23 cellular contexts compared by ENCODE assay signal in the genomic region with DNA sequence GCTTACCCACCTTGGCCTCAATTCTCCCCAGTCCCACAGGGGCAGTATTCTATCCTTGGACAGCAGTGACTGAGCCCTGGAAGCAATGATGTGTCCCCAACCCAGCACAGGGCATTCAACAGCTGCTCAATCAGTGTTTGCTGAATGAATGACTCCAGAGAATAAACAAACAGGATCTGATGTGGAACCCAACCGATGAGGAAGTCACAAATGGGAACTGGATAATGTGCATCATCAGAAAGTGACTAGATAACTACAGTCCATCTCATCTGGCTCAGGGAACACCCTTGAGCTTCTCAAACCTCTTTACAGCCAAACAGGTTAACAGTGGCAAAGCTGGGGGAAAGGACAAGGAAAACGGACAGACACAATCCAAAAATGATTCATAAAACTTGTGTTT.
"Had no signal": no experiment of that assay in that cellular context is flagged by ENCODE, and none has a peak within 500 bp of the region (broad histone marks: within the 10 kb centered on the region; RNA-seq: fewer than 3 reads in every experiment).

No MANE protein-coding gene starts in this region.

- H3K4me3 Mint-ChIP-seq: activated CD4-positive, alpha-beta memory T cell treated with anti-CD3 and anti-CD28 coated beads, Interleukin-2, amount 10 ng/mL, durations not matched to agents 7 days and 5 days; activated CD4-positive, alpha-beta T cell treated with anti-CD3 and anti-CD28 coated beads for 36 hours; activated T-helper 1 cell treated with anti-CD3 and anti-CD28 coated beads, Interleukin-12 subunit alpha, Interleukin-12 subunit beta, Interleukin-2, Interleukin-4 antibody, amounts not matched to agents 30 ng/mL and 10 ng/mL and 1 ng/mL, durations not matched to agents 14 hours and 24 hours and 36 hours; naive B cell; T-helper 2 cell treated with Interferon-gamma antibody and Interleukin-4, amounts not matched to agents 5 μg/mL and 100 μg/mL, for 36 hours had no signal

- H3K27me3 ChIP-seq: adrenal gland, spleen had no signal

- ATAC-seq: activated CD4-positive, alpha-beta T cell treated with anti-CD3 and anti-CD28 coated beads for 36 hours; sciatic nerve had no signal

- H3K9me3 Mint-ChIP-seq: activated CD4-positive, alpha-beta memory T cell treated with anti-CD3 and anti-CD28 coated beads, Interleukin-2, amount 10 ng/mL, durations not matched to agents 7 days and 5 days; activated T-helper 1 cell treated with anti-CD3 and anti-CD28 coated beads, Interleukin-12 subunit alpha, Interleukin-12 subunit beta, Interleukin-2, Interleukin-4 antibody, amounts not matched to agents 30 ng/mL and 10 ng/mL and 1 ng/mL, durations not matched to agents 14 hours and 24 hours and 36 hours; naive B cell; T-helper 2 cell treated with Interferon-gamma antibody and Interleukin-4, amounts not matched to agents 5 μg/mL and 100 μg/mL, for 36 hours had no signal

- H3K27me3 Mint-ChIP-seq: activated CD4-positive, alpha-beta memory T cell treated with anti-CD3 and anti-CD28 coated beads, Interleukin-2, amount 10 ng/mL, durations not matched to agents 7 days and 5 days; activated CD4-positive, alpha-beta T cell treated with anti-CD3 and anti-CD28 coated beads for 36 hours; naive B cell; progenitor cell of endocrine pancreas had no signal

- H3K27ac ChIP-seq: adrenal gland had no signal

- H3K4me3 ChIP-seq: adrenal gland, lung, spleen had no signal

- H3K9me3 ChIP-seq: adrenal gland, spleen had no signal

- H3K27ac Mint-ChIP-seq: activated CD4-positive, alpha-beta memory T cell treated with anti-CD3 and anti-CD28 coated beads, Interleukin-2, amount 10 ng/mL, durations not matched to agents 7 days and 5 days; activated CD4-positive, alpha-beta T cell treated with anti-CD3 and anti-CD28 coated beads for 36 hours; activated T-helper 1 cell treated with anti-CD3 and anti-CD28 coated beads, Interleukin-12 subunit alpha, Interleukin-12 subunit beta, Interleukin-2, Interleukin-4 antibody, amounts not matched to agents 30 ng/mL and 10 ng/mL and 1 ng/mL, durations not matched to agents 14 hours and 24 hours and 36 hours; naive B cell; progenitor cell of endocrine pancreas; T-helper 2 cell treated with Interferon-gamma antibody and Interleukin-4, amounts not matched to agents 5 μg/mL and 100 μg/mL, for 36 hours had no signal

- DNase-seq: activated CD4-positive, alpha-beta memory T cell treated with anti-CD3 and anti-CD28 coated beads, Interleukin-2, amount 10 ng/mL, durations not matched to agents 7 days and 5 days; activated CD4-positive, alpha-beta T cell treated with anti-CD3 and anti-CD28 coated beads for 36 hours; activated CD8-positive, alpha-beta memory T cell treated with anti-CD3 and anti-CD28 coated beads, Interleukin-2, amount 50 U/mL, for 48 hours; activated naive CD4-positive, alpha-beta T cell; adrenal gland; central memory CD4-positive, alpha-beta T cell; erythroblast; hypothalamus; kidney glomerular epithelial cell; midbrain; naive B cell; nucleus accumbens; spleen; stimulated activated CD4-positive, alpha-beta T cell treated with anti-CD3 and anti-CD28 coated beads, Interleukin-1b, Interleukin-23, amount 100 ng/mL, for 48 hours; stimulated activated naive CD4-positive, alpha-beta T cell; substantia nigra; SW 1271; trophoblast cell had no signal
